In the genomic region with DNA sequence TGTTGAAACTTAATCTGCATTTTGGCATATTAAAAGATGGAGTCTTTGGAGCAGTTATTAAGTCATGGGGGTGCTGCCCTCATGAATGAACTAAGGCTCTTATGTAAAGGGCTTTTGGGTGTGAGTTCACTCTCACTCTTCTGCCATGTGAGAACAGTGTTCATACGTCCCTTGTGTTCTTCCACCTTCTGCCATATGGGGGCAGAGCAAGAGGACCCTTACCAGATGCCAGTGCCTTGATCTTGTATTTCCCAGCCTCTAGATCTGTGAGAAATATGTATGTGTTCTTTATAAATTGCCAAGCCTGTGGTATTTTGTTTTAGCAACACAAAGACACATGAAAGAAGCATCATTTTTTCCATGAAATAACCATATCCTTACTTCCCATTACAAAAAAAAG, we compare ENCODE assay signal across 11 cellular contexts.
DNase-seq lines count a peak whose midpoint lies in the region; ATAC-seq and TF ChIP-seq lines count a peak whose summit lies in the region.
"Had no signal": no experiment of that assay in that cellular context is flagged by ENCODE, and none has a peak within 500 bp of the region (broad histone marks: within the 10 kb centered on the region; RNA-seq: fewer than 3 reads in every experiment).

No MANE protein-coding gene starts in this region.

- DNase-seq in ACHN: peak; percentile 4
- peak; percentile 55 for DNase-seq in NCI-H69 (lab: John Stamatoyannopoulos, UW)
- no peak for DNase-seq in epithelial cell of proximal tubule (ENCODE audit: low read depth)
- no peak for DNase-seq in T-helper 1 cell
- DNase-seq in GM19240 (ENCODE audit: insufficient read length, low spot score): no peak
- no peak for DNase-seq in activated T-cell treated with anti-CD3 and anti-CD28 coated beads for 4 hours
- DNase-seq in left ventricle myocardium superior: no peak
- DNase-seq: CD8-positive, alpha-beta T cell; NCI-H1105; stimulated activated CD4-positive, alpha-beta T cell treated with anti-CD3 and anti-CD28 coated beads, Interleukin-12 subunit alpha, Interleukin-12 subunit beta, amount 100 ng/mL, for 4 hours had no signal

- H3K4me3 ChIP-seq in epithelial cell of proximal tubule (ENCODE audit: low read depth, low read length): no peak overlapping the region

- ATAC-seq in GM19351 (IDR thresholded peaks at IDR 0.05; ENCODE audit: unreplicated experiment): peak; percentile 53
- no peak for ATAC-seq in left ventricle myocardium superior
- ATAC-seq: CD8-positive, alpha-beta T cell had no signal

- in situ Hi-C loops in ACHN (cut with HindIII; ENCODE audit: low pct_ligation_motif_present, low pct_unique_long_range_greater_than_20kb, low sequenced_read_pairs): no loop called here

- intact Hi-C loops in left ventricle myocardium superior (cut with micrococcal nuclease): loop anchor here (2.0 to 10.0 kb wide), 2 partner anchors 270 to 1054 kb away; no protein-coding TSS in a partner anchor

- peak; percentile 50 for TF ChIP-seq CTCF in epithelial cell of proximal tubule (conservative IDR thresholded peaks at IDR 0.05; ENCODE audit: low read depth, low read length)

Comparison
In these comparisons a context has a peak if more than half of its experiments do, and no peak if none do; other contexts are left out.
1. DNase-seq: peak in ACHN (single experiment) and NCI-H69 (single experiment); none in epithelial cell of proximal tubule (single experiment), T-helper 1 cell (0 of 5), GM19240 (single experiment), activated T-cell treated with anti-CD3 and anti-CD28 coated beads for 4 hours (single experiment) and left ventricle myocardium superior (single experiment).